ENCODE assay signal across 28 cellular contexts in genomic region chr3:23320586-23321570, GRCh38.
DNase-seq lines count a peak whose midpoint lies in the region; ATAC-seq and TF ChIP-seq lines count a peak whose summit lies in the region.
"Had no signal": no experiment of that assay in that cellular context is flagged by ENCODE, and none has a peak within 500 bp of the region (broad histone marks: within the 10 kb centered on the region; RNA-seq: fewer than 3 reads in every experiment).

No MANE protein-coding gene starts in this region.

- H3K27ac ChIP-seq in mammary epithelial cell (ENCODE audit: insufficient read depth, low read depth, low read length) (no peak overlapping the region), VCaP (peak overlapping the region; percentile 78), left lung (no peak overlapping the region), endodermal cell (ENCODE audit: low read depth, low read length) (no peak overlapping the region)
- H3K27ac ChIP-seq: RWPE1 had no signal

- H2AFZ ChIP-seq in mammary epithelial cell (ENCODE audit: low read depth, low read length): no peak overlapping the region

- H3K9me3 Mint-ChIP-seq in endodermal cell: peaks cover 13% of the 10 kb centered on the region

- CTCF ChIA-PET in mammary epithelial cell (lab: Charles Lee; ENCODE audit: low non-redundant PET): no interaction called here

- H3K36me3 Mint-ChIP-seq in endodermal cell (ENCODE audit: low read depth): peaks cover 2% of the 10 kb centered on the region
- H3K36me3 Mint-ChIP-seq: CD4-positive, CD25-positive, alpha-beta regulatory T cell had no signal

- no peaks in the 10 kb centered on the region for H4K20me1 ChIP-seq in mammary epithelial cell (ENCODE audit: insufficient read depth, low read length)

- H3K79me2 ChIP-seq in mammary epithelial cell (ENCODE audit: insufficient read depth, low read length): peaks cover 59% of the 10 kb centered on the region

- dilution Hi-C loops in mammary epithelial cell (cut with HindIII; ENCODE audit: low sequenced_read_pairs): no loop called here

- no peaks in the 10 kb centered on the region for H3K27me3 Mint-ChIP-seq in endodermal cell (ENCODE audit: insufficient read depth)
- H3K27me3 Mint-ChIP-seq: CD4-positive, CD25-positive, alpha-beta regulatory T cell had no signal

- H3K4me1 Mint-ChIP-seq in endodermal cell: peaks cover 12% of the 10 kb centered on the region

- WGBS in mammary epithelial cell (ENCODE audit: low coverage, missing lambda C conversion rate): 93% methylated on average over 10 of the region's 10 CpGs
- whole genome bisulfite sequencing in endodermal cell (ENCODE audit: insufficient coverage in 1 of 2, insufficient read length in 1 of 2), 2 experiments: 94 to 95% methylated on average over 4 to 10 of the region's 10 CpGs

- TF ChIP-seq CTCF in mammary epithelial cell (conservative IDR thresholded peaks at IDR 0.05 in 1 of 2, IDR thresholded peaks at IDR 0.05 in 1 of 2; ENCODE audit: extremely low read depth in 1 of 2, insufficient read depth in 1 of 2, low read depth in 1 of 2, low read length in 2 of 2) (no peak), VCaP (conservative IDR thresholded peaks at IDR 0.05) (no peak), left lung (IDR thresholded peaks at IDR 0.05) (no peak), endodermal cell (conservative IDR thresholded peaks at IDR 0.05) (no peak)

- H3K9me3 ChIP-seq in mammary epithelial cell (replicated peaks; ENCODE audit: insufficient read depth, low read length) (no peaks in the 10 kb centered on the region), left lung (peaks cover 0 to 8% of the 10 kb centered on the region in 2 donors), endodermal cell (ENCODE audit: control insufficient read depth, low read length) (peaks cover 11% of the 10 kb centered on the region)
- H3K9me3 ChIP-seq: BE2C had no signal

- H3K36me3 ChIP-seq in mammary epithelial cell (ENCODE audit: insufficient read depth, low read length): no peaks in the 10 kb centered on the region
- H3K36me3 ChIP-seq in left lung: no peaks in the 10 kb centered on the region
- H3K36me3 ChIP-seq in endodermal cell (ENCODE audit: control insufficient read depth, insufficient read depth, low read length): no peaks in the 10 kb centered on the region
- H3K36me3 ChIP-seq: BE2C had no signal

- no peak overlapping the region for H3K9ac ChIP-seq in mammary epithelial cell (ENCODE audit: insufficient read depth, low read length)
- H3K9ac ChIP-seq in endodermal cell (ENCODE audit: extremely low read depth, low read length, poor library complexity, severe bottlenecking): no peak overlapping the region

- no TSS peak for BruUV-seq in mammary epithelial cell (replicated peaks; lab: Mats Ljungman, UMichigan)

- DNase-seq in T47D (ENCODE audit: low read depth in 1 of 2, low spot score in 1 of 2): peak; percentile 23 to 92
- no peak for DNase-seq in mammary epithelial cell
- no peak for DNase-seq in left lung
- DNase-seq in NCI-H748 (lab: John Stamatoyannopoulos, UW; ENCODE audit: unreplicated experiment): no peak
- DNase-seq in endodermal cell: no peak
- DNase-seq: 8988T; ACHN; BE2C; CD4-positive, CD25-positive, alpha-beta regulatory T cell; DMS53; Kasumi-1; MV-4-11; NCI-H1105; NCI-H1436 treated with DMSO at 0.1 percent for 48 hours; NCI-H187 treated with DMSO at 0.1 percent for 48 hours; NCI-H2171 treated with DMSO at 0.1 percent for 48 hours; NCI-H345; NCI-H524; NCI-H774; SHP77 had no signal

- ATAC-seq in left lung (peak; percentile 34), GM19035 (IDR thresholded peaks at IDR 0.05; ENCODE audit: unreplicated experiment) (no peak), HG03565 (IDR thresholded peaks at IDR 0.05; ENCODE audit: unreplicated experiment) (no peak)
- ATAC-seq: HCT116, K562, Panc1, SK-N-SH treated with all-trans-retinoic acid at 6 μM for 48 hours had no signal

- H3K27me3 ChIP-seq in mammary epithelial cell (ENCODE audit: insufficient read depth, low read length) (no peaks in the 10 kb centered on the region), left lung (no peaks in the 10 kb centered on the region), endodermal cell (ENCODE audit: control insufficient read depth, insufficient read depth, low read length, poor library complexity, severe bottlenecking) (no peaks in the 10 kb centered on the region)
- H3K27me3 ChIP-seq: BE2C had no signal

- in situ Hi-C loops in T47D (cut with HindIII; ENCODE audit: low pct_unique_long_range_greater_than_20kb, low sequenced_read_pairs) (no loop called here), mammary epithelial cell (cut with MboI; ENCODE audit: low sequenced_read_pairs in 2 of 2) (no loop called here)

- H3K4me1 ChIP-seq in mammary epithelial cell (ENCODE audit: insufficient read depth, low read length) (peaks cover 19% of the 10 kb centered on the region), left lung (peaks cover 12 to 20% of the 10 kb centered on the region in 2 donors), endodermal cell (ENCODE audit: control insufficient read depth, insufficient read depth, low read length) (peaks cover 4% of the 10 kb centered on the region)
- H3K4me1 ChIP-seq: BE2C had no signal

- H3K4me3 ChIP-seq in mammary epithelial cell (replicated peaks in 1 of 3; ENCODE audit: insufficient read depth in 1 of 3, low read depth in 2 of 3, low read length in 3 of 3) (no peak overlapping the region), left lung (no peak overlapping the region), endodermal cell (ENCODE audit: low read length) (no peak overlapping the region)
- H3K4me3 ChIP-seq: K562 had no signal

- intact Hi-C loops in mammary epithelial cell (cut with micrococcal nuclease) (no loop called here), left lung (cut with DNase I) (no loop called here)

- no peak overlapping the region for H3K27ac Mint-ChIP-seq in endodermal cell

- H3K4me3 Mint-ChIP-seq in endodermal cell: no peak overlapping the region
- H3K4me3 Mint-ChIP-seq: CD4-positive, CD25-positive, alpha-beta regulatory T cell had no signal

- H3K4me2 ChIP-seq in mammary epithelial cell (ENCODE audit: insufficient read depth, low read depth, low read length): no peak overlapping the region

Comparison
In these comparisons a context has a peak if more than half of its experiments do, and no peak if none do; other contexts are left out.
1. DNase-seq: peak in T47D (2 of 2); none in mammary epithelial cell (single experiment), left lung (0 of 2), NCI-H748 (single experiment) and endodermal cell (single experiment).